In the genomic region with DNA sequence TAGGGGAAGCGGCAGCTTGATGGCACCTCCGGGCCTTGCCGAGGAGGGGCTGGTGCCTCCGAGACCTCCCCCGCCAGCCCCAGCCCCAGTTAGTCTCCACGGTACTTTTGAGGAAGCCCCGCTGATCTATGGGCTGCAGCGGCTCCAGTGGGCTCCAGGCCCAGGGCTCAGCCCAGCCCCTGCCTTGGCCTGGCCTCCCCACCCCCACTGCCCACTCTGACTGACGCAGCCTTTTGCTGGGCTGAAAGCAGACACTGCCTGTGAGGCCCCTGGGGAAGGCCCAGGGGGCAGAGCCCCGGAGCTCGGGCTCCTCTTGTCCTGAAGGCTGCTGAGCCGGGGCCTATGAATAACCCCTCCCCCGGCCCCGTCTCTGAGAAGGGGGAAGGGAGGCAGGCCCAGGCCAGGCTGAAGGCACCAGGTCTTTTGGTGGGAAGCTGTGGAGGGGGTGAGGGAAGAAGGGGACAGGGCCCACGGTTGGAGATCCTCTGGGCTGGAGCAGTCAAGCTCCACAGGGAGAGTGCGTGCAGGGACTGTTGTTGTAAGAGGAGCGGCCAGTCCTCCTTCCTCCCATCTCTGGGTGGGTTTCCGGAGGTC, we compare ENCODE assay signal across 1 cellular context.
TF ChIP-seq lines count a peak whose summit lies in the region.

No MANE protein-coding gene starts in this region.

TF ChIP-seq in GM23338, 12 proteins besides CTCF, POLR2A, EP300 and RAD21 (continued from another document):
- TF ChIP-seq, protein P1, sequence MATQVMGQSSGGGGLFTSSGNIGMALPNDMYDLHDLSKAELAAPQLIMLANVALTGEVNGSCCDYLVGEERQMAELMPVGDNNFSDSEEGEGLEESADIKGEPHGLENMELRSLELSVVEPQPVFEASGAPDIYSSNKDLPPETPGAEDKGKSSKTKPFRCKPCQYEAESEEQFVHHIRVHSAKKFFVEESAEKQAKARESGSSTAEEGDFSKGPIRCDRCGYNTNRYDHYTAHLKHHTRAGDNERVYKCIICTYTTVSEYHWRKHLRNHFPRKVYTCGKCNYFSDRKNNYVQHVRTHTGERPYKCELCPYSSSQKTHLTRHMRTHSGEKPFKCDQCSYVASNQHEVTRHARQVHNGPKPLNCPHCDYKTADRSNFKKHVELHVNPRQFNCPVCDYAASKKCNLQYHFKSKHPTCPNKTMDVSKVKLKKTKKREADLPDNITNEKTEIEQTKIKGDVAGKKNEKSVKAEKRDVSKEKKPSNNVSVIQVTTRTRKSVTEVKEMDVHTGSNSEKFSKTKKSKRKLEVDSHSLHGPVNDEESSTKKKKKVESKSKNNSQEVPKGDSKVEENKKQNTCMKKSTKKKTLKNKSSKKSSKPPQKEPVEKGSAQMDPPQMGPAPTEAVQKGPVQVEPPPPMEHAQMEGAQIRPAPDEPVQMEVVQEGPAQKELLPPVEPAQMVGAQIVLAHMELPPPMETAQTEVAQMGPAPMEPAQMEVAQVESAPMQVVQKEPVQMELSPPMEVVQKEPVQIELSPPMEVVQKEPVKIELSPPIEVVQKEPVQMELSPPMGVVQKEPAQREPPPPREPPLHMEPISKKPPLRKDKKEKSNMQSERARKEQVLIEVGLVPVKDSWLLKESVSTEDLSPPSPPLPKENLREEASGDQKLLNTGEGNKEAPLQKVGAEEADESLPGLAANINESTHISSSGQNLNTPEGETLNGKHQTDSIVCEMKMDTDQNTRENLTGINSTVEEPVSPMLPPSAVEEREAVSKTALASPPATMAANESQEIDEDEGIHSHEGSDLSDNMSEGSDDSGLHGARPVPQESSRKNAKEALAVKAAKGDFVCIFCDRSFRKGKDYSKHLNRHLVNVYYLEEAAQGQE (IDR thresholded peaks at IDR 0.05; ENCODE audit: unreplicated experiment), result no peak
- TF ChIP-seq, protein P2, sequence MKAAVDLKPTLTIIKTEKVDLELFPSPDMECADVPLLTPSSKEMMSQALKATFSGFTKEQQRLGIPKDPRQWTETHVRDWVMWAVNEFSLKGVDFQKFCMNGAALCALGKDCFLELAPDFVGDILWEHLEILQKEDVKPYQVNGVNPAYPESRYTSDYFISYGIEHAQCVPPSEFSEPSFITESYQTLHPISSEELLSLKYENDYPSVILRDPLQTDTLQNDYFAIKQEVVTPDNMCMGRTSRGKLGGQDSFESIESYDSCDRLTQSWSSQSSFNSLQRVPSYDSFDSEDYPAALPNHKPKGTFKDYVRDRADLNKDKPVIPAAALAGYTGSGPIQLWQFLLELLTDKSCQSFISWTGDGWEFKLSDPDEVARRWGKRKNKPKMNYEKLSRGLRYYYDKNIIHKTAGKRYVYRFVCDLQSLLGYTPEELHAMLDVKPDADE (IDR thresholded peaks at IDR 0.05), result no peak
- TF ChIP-seq EZH2 (IDR thresholded peaks at IDR 0.05; ENCODE audit: low read depth, unreplicated experiment) (no peak), POLR2AphosphoS5 (IDR thresholded peaks at IDR 0.05; ENCODE audit: low read depth) (no peak), EZH2phosphoT487 (IDR thresholded peaks at IDR 0.05; ENCODE audit: unreplicated experiment) (no peak), ZNF114 (CRISPR knock-in tag; IDR thresholded peaks at IDR 0.05) (no peak), ZNF331 (CRISPR knock-in tag; IDR thresholded peaks at IDR 0.05; ENCODE audit: low read depth) (no peak), NANOG (IDR thresholded peaks at IDR 0.05; ENCODE audit: borderline replicate concordance) (no peak)
- TF ChIP-seq, protein P3, sequence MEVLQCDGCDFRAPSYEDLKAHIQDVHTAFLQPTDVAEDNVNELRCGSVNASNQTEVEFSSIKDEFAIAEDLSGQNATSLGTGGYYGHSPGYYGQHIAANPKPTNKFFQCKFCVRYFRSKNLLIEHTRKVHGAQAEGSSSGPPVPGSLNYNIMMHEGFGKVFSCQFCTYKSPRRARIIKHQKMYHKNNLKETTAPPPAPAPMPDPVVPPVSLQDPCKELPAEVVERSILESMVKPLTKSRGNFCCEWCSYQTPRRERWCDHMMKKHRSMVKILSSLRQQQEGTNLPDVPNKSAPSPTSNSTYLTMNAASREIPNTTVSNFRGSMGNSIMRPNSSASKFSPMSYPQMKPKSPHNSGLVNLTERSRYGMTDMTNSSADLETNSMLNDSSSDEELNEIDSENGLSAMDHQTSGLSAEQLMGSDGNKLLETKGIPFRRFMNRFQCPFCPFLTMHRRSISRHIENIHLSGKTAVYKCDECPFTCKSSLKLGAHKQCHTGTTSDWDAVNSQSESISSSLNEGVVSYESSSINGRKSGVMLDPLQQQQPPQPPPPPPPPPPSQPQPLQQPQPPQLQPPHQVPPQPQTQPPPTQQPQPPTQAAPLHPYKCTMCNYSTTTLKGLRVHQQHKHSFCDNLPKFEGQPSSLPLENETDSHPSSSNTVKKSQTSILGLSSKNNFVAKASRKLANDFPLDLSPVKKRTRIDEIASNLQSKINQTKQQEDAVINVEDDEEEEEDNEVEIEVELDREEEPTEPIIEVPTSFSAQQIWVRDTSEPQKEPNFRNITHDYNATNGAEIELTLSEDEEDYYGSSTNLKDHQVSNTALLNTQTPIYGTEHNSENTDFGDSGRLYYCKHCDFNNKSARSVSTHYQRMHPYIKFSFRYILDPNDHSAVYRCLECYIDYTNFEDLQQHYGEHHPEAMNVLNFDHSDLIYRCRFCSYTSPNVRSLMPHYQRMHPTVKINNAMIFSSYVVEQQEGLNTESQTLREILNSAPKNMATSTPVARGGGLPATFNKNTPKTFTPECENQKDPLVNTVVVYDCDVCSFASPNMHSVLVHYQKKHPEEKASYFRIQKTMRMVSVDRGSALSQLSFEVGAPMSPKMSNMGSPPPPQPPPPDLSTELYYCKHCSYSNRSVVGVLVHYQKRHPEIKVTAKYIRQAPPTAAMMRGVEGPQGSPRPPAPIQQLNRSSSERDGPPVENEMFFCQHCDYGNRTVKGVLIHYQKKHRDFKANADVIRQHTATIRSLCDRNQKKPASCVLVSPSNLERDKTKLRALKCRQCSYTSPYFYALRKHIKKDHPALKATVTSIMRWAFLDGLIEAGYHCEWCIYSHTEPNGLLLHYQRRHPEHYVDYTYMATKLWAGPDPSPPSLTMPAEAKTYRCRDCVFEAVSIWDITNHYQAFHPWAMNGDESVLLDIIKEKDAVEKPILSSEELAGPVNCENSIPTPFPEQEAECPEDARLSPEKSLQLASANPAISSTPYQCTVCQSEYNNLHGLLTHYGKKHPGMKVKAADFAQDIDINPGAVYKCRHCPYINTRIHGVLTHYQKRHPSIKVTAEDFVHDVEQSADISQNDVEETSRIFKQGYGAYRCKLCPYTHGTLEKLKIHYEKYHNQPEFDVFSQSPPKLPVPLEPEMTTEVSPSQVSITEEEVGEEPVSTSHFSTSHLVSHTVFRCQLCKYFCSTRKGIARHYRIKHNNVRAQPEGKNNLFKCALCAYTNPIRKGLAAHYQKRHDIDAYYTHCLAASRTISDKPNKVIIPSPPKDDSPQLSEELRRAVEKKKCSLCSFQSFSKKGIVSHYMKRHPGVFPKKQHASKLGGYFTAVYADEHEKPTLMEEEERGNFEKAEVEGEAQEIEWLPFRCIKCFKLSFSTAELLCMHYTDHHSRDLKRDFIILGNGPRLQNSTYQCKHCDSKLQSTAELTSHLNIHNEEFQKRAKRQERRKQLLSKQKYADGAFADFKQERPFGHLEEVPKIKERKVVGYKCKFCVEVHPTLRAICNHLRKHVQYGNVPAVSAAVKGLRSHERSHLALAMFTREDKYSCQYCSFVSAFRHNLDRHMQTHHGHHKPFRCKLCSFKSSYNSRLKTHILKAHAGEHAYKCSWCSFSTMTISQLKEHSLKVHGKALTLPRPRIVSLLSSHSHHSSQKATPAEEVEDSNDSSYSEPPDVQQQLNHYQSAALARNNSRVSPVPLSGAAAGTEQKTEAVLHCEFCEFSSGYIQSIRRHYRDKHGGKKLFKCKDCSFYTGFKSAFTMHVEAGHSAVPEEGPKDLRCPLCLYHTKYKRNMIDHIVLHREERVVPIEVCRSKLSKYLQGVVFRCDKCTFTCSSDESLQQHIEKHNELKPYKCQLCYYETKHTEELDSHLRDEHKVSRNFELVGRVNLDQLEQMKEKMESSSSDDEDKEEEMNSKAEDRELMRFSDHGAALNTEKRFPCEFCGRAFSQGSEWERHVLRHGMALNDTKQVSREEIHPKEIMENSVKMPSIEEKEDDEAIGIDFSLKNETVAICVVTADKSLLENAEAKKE (CRISPR knock-in tag; IDR thresholded peaks at IDR 0.05), result no peak
